Comparison of ENCODE assay signal across 19 cellular contexts in genomic region chr3:59930170-59930569, GRCh38.
DNase-seq lines count a peak whose midpoint lies in the region; ATAC-seq and TF ChIP-seq lines count a peak whose summit lies in the region.
"Had no signal": no experiment of that assay in that cellular context is flagged by ENCODE, and none has a peak within 500 bp of the region (broad histone marks: within the 10 kb centered on the region; RNA-seq: fewer than 3 reads in every experiment).

No MANE protein-coding gene starts in this region.

- peak overlapping the region; percentile 28; the same call in 1 of the 2 replicates for H3K27ac ChIP-seq in DND-41 (ENCODE audit: low read length)
- H3K27ac ChIP-seq: 22Rv1, BLaER1, C4-2B, GM23248 had no signal

- no peak overlapping the region for H3K27ac Mint-ChIP-seq in activated T-cell treated with anti-CD3 and anti-CD28 coated beads, Interleukin-2, amount 50 U/mL, for 72 hours
- H3K27ac Mint-ChIP-seq in T-cell, result peak overlapping the region; percentile 56 to 68
- H3K27ac Mint-ChIP-seq: B cell had no signal

- no peak for ATAC-seq in activated T-cell treated with anti-CD3 and anti-CD28 coated beads, Interleukin-2, amount 50 U/mL, for 72 hours (replicated peaks in 1 of 2)
- ATAC-seq in DND-41 (ENCODE audit: insufficient read depth, low read depth) (peak; percentile 62), T-cell (replicated peaks in 1 of 4) (no peak)

- no peaks in the 10 kb centered on the region for H3K9me3 ChIP-seq in DND-41 (ENCODE audit: insufficient read depth, low read length, severe bottlenecking)
- H3K9me3 ChIP-seq: BLaER1 had no signal

- DNase-seq in activated T-cell treated with anti-CD3 and anti-CD28 coated beads, Interleukin-2, amount 50 U/mL, for 72 hours, result no peak
- DNase-seq in activated T-cell treated with anti-CD3 and anti-CD28 coated beads for 4 hours, result no peak
- peak; percentile 8 for DNase-seq in DND-41
- DNase-seq in T-cell, result no peak
- DNase-seq in dedifferentiated amniotic fluid mesenchymal stem cell (ENCODE audit: extremely low spot score), result no peak
- no peak for DNase-seq in NCI-H82 treated with DMSO at 0.1 percent for 48 hours (lab: John Stamatoyannopoulos, UW; ENCODE audit: unreplicated experiment)
- no peak for DNase-seq in NCI-H2107 (lab: John Stamatoyannopoulos, UW)
- DNase-seq: Calu3; CD4-positive, alpha-beta memory T cell; COR-L47; DMS53; DMS79 treated with DMSO at 0.1 percent for 48 hours; GM23248; H7; HCEC 1CT had no signal

- peaks cover 2 to 17% of the 10 kb centered on the region in 2 donors for H3K36me3 Mint-ChIP-seq in activated T-cell treated with anti-CD3 and anti-CD28 coated beads, Interleukin-2, amount 50 U/mL, for 72 hours (ENCODE audit: insufficient read depth in 2 of 2)
- peaks cover 27% of the 10 kb centered on the region for H3K36me3 Mint-ChIP-seq in T-cell

- TF ChIP-seq CTCF in DND-41 (IDR thresholded peaks at IDR 0.05; ENCODE audit: borderline replicate concordance, extremely low read depth, low read length, poor library complexity, severe bottlenecking), result no peak

- no peaks in the 10 kb centered on the region for H3K27me3 ChIP-seq in DND-41 (ENCODE audit: insufficient read depth, low read length, poor library complexity)
- H3K27me3 ChIP-seq: BLaER1 had no signal

- H3K36me3 ChIP-seq in DND-41 (ENCODE audit: insufficient read depth, low read length), result peaks cover 8% of the 10 kb centered on the region; the same call in 1 of the 2 replicates
- H3K36me3 ChIP-seq: BLaER1 had no signal

- H3K4me3 ChIP-seq in DND-41 (ENCODE audit: low read depth in 1 of 2, low read length in 2 of 2), result no peak overlapping the region
- H3K4me3 ChIP-seq: BLaER1, GM23248 had no signal

- no peak overlapping the region for H3K9ac ChIP-seq in DND-41 (ENCODE audit: low read depth, low read length)
- H3K9ac ChIP-seq: BLaER1, GM23248 had no signal

- no peaks in the 10 kb centered on the region for H3K4me1 ChIP-seq in DND-41 (ENCODE audit: insufficient read depth, low read length)
- H3K4me1 ChIP-seq: BLaER1 had no signal

- POLR2A ChIA-PET in T-cell (lab: Charles Lee), result no interaction called here

- no peaks in the 10 kb centered on the region for H4K20me1 ChIP-seq in DND-41 (ENCODE audit: insufficient read depth, low read length)
- H4K20me1 ChIP-seq: BLaER1 had no signal

- H3K9me3 Mint-ChIP-seq in activated T-cell treated with anti-CD3 and anti-CD28 coated beads, Interleukin-2, amount 50 U/mL, for 72 hours, result peaks cover 2 to 6% of the 10 kb centered on the region in 2 donors
- H3K9me3 Mint-ChIP-seq in T-cell, result peaks cover 0 to 6% (median 3%) of the 10 kb centered on the region in 3 donors
- H3K9me3 Mint-ChIP-seq: CD4-positive, alpha-beta memory T cell had no signal

- H3K27me3 Mint-ChIP-seq in activated T-cell treated with anti-CD3 and anti-CD28 coated beads, Interleukin-2, amount 50 U/mL, for 72 hours (ENCODE audit: low read depth), result no peaks in the 10 kb centered on the region
- H3K27me3 Mint-ChIP-seq in T-cell, result no peaks in the 10 kb centered on the region
- H3K27me3 Mint-ChIP-seq: CD4-positive, alpha-beta memory T cell had no signal

- peak overlapping the region; percentile 19 to 61 for H3K4me3 Mint-ChIP-seq in activated T-cell treated with anti-CD3 and anti-CD28 coated beads, Interleukin-2, amount 50 U/mL, for 72 hours
- H3K4me3 Mint-ChIP-seq in T-cell, result peak overlapping the region in 1 of 3 donors; percentile 17
- H3K4me3 Mint-ChIP-seq: B cell had no signal

- H3K79me2 ChIP-seq in DND-41 (ENCODE audit: insufficient read depth, low read length), result no peaks in the 10 kb centered on the region

- H3K4me1 Mint-ChIP-seq in activated T-cell treated with anti-CD3 and anti-CD28 coated beads, Interleukin-2, amount 50 U/mL, for 72 hours (ENCODE audit: low read depth), result peaks cover 71% of the 10 kb centered on the region
- H3K4me1 Mint-ChIP-seq in T-cell, result peaks cover 50 to 84% (median 79%) of the 10 kb centered on the region in 3 donors
- H3K4me1 Mint-ChIP-seq: B cell had no signal

- no peak overlapping the region for H2AFZ ChIP-seq in DND-41 (ENCODE audit: low read depth, low read length)
- H2AFZ ChIP-seq: GM23248 had no signal

- no peak overlapping the region for H3K4me2 ChIP-seq in DND-41 (ENCODE audit: insufficient read depth, low read length)
- H3K4me2 ChIP-seq: BLaER1 had no signal

- CTCF ChIA-PET in T-cell (lab: Charles Lee), result interaction anchor here in 1 of 2 donors (0.7 kb wide), 1 partner anchor 76 kb away, joined by 3 read pairs; no protein-coding TSS in a partner anchor
